Comparison of ENCODE assay signal across 12 cellular contexts in the genomic region with DNA sequence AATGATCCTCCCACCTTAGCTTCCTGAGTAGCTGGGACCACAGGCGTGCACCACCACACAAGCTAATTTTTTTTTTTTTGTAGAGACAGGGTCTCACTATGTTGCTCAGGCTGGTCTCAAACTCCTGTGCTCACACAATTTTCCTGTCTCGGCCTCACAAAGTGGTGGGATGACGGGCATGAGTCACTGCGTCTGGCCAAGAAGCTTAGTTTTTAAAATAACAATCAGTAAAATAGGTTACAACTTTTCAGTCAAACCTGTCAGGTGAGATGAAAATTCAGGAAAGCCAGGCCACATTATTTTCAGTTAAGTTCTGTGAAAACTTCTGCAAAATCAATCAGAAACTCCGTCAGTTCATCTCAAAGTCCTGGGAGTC. TPM values are rescaled to one million over a fixed set of nuclear protein-coding genes. Genes with fewer than 3 reads are reported as not detected.
DNase-seq lines count a peak whose midpoint lies in the region; TF ChIP-seq lines count a peak whose summit lies in the region.
"Had no signal": no experiment of that assay in that cellular context is flagged by ENCODE, and none has a peak within 500 bp of the region (broad histone marks: within the 10 kb centered on the region; RNA-seq: fewer than 3 reads in every experiment).

No MANE protein-coding gene starts in this region.

- peak overlapping the region; percentile 52 for H3K27ac ChIP-seq in muscle layer of duodenum (ENCODE audit: low read length)
- peak overlapping the region; percentile 31 for H3K27ac ChIP-seq in thymus (ENCODE audit: low read depth)
- no peak overlapping the region for H3K27ac ChIP-seq in CD4-positive, alpha-beta memory T cell (ENCODE audit: low read depth, low read length)

- no peaks in the 10 kb centered on the region for H3K36me3 Mint-ChIP-seq in CD4-positive, alpha-beta memory T cell
- H3K36me3 Mint-ChIP-seq: activated naive CD8-positive, alpha-beta T cell treated with anti-CD3 and anti-CD28 coated beads, Interleukin-2, amount 10 ng/mL, durations not matched to agents 7 days and 5 days had no signal

- H3K27me3 ChIP-seq in muscle layer of duodenum (ENCODE audit: low read depth, low read length) (no peaks in the 10 kb centered on the region), thymus (ENCODE audit: control insufficient read depth, insufficient read depth) (no peaks in the 10 kb centered on the region)
- H3K27me3 ChIP-seq in CD4-positive, alpha-beta memory T cell (ENCODE audit: insufficient read depth, low read length), result no peaks in the 10 kb centered on the region

- H3K27ac Mint-ChIP-seq in CD4-positive, alpha-beta memory T cell, result no peak overlapping the region
- H3K27ac Mint-ChIP-seq: activated naive CD8-positive, alpha-beta T cell treated with anti-CD3 and anti-CD28 coated beads, Interleukin-2, amount 10 ng/mL, durations not matched to agents 7 days and 5 days had no signal

- no peak for TF ChIP-seq CTCF in epithelial cell of esophagus (IDR thresholded peaks at IDR 0.05; ENCODE audit: insufficient read depth, low read depth, low read length, missing control alignments)

- POLR2A ChIA-PET in CD4-positive, alpha-beta memory T cell (lab: Charles Lee; ENCODE audit: partially characterized antibody), result no interaction called here

- H3K4me1 Mint-ChIP-seq in CD4-positive, alpha-beta memory T cell, result no peaks in the 10 kb centered on the region
- H3K4me1 Mint-ChIP-seq: activated naive CD8-positive, alpha-beta T cell treated with anti-CD3 and anti-CD28 coated beads, Interleukin-2, amount 10 ng/mL, durations not matched to agents 7 days and 5 days had no signal

- H3K9me3 ChIP-seq in muscle layer of duodenum (ENCODE audit: control insufficient read depth in 1 of 2, low read length in 2 of 2), result no peaks in the 10 kb centered on the region
- H3K9me3 ChIP-seq in thymus (ENCODE audit: control insufficient read depth), result no peaks in the 10 kb centered on the region
- H3K9me3 ChIP-seq in CD4-positive, alpha-beta memory T cell (ENCODE audit: control insufficient read depth in 1 of 2, low read length in 2 of 2), result no peaks in the 10 kb centered on the region

- no peaks in the 10 kb centered on the region for H3K9me3 Mint-ChIP-seq in CD4-positive, alpha-beta memory T cell
- H3K9me3 Mint-ChIP-seq: activated naive CD8-positive, alpha-beta T cell treated with anti-CD3 and anti-CD28 coated beads, Interleukin-2, amount 10 ng/mL, durations not matched to agents 7 days and 5 days had no signal

- H3K4me3 ChIP-seq in epithelial cell of esophagus (ENCODE audit: low read length), result no peak overlapping the region
- H3K4me3 ChIP-seq in muscle layer of duodenum (ENCODE audit: low read depth in 1 of 2, low read length in 2 of 2), result no peak overlapping the region
- no peak overlapping the region for H3K4me3 ChIP-seq in thymus (ENCODE audit: low read length)
- H3K4me3 ChIP-seq in CD4-positive, alpha-beta memory T cell (ENCODE audit: low read length in 2 of 2), result no peak overlapping the region

- no peaks in the 10 kb centered on the region for H3K36me3 ChIP-seq in muscle layer of duodenum (ENCODE audit: control insufficient read depth in 1 of 2, insufficient read depth in 2 of 2, low read length in 2 of 2)
- no peaks in the 10 kb centered on the region for H3K36me3 ChIP-seq in thymus (ENCODE audit: control insufficient read depth, insufficient read depth)
- no peaks in the 10 kb centered on the region for H3K36me3 ChIP-seq in CD4-positive, alpha-beta memory T cell (ENCODE audit: insufficient read depth, low read length)

- WGBS in thymus, result 75% methylated on average over 5 of the region's 5 CpGs

- CTCF ChIA-PET in CD4-positive, alpha-beta memory T cell (lab: Charles Lee; ENCODE audit: partially characterized antibody), result no interaction called here

- H3K4me3 Mint-ChIP-seq in CD4-positive, alpha-beta memory T cell, result no peak overlapping the region
- H3K4me3 Mint-ChIP-seq: activated naive CD8-positive, alpha-beta T cell treated with anti-CD3 and anti-CD28 coated beads, Interleukin-2, amount 10 ng/mL, durations not matched to agents 7 days and 5 days had no signal

- DNase-seq in RPMI7951 (ENCODE audit: low read depth) (peak; percentile 19), epithelial cell of esophagus (ENCODE audit: low read depth) (peak; percentile 57), NCI-H2081 (lab: John Stamatoyannopoulos, UW) (no peak), NCI-H2171 treated with DMSO at 0.1 percent for 48 hours (lab: John Stamatoyannopoulos, UW) (no peak), activated T-cell treated with anti-CD3 and anti-CD28 coated beads for 4 hours (no peak)
- no peak for DNase-seq in CD4-positive, alpha-beta memory T cell
- DNase-seq: activated naive CD8-positive, alpha-beta T cell treated with anti-CD3 and anti-CD28 coated beads, Interleukin-2, amount 10 ng/mL, durations not matched to agents 7 days and 5 days; NCI-H2107; NCI-H524 treated with DMSO at 0.1 percent for 48 hours; stimulated activated CD4-positive, alpha-beta T cell treated with anti-CD3 and anti-CD28 coated beads, Interleukin-4, amount 100 ng/mL, for 24 hours had no signal

- intact Hi-C loops in CD4-positive, alpha-beta memory T cell (cut with micrococcal nuclease), result no loop called here

- H3K27me3 Mint-ChIP-seq in CD4-positive, alpha-beta memory T cell, result peaks cover 10 to 13% of the 10 kb centered on the region in 2 donors

- no peaks in the 10 kb centered on the region for H3K4me1 ChIP-seq in muscle layer of duodenum (ENCODE audit: control insufficient read depth in 1 of 2, insufficient read depth in 2 of 2, low read length in 2 of 2)
- H3K4me1 ChIP-seq in thymus (ENCODE audit: control insufficient read depth, insufficient read depth, low read length), result no peaks in the 10 kb centered on the region
- H3K4me1 ChIP-seq in CD4-positive, alpha-beta memory T cell (ENCODE audit: insufficient read depth, low read length), result no peaks in the 10 kb centered on the region

RNA-seq across cellular contexts. Expression of gene FAM241B, which starts 55.4 kb away (rescaled TPM):
- 0.36 TPM in 1 of 2 replicates, not detected in the other for total RNA-seq in RPMI7951 (2014; rRNA removed; shearing (Covaris generic))
- polyA plus RNA-seq in thymus, result 8.3 TPM
- 10 to 100 TPM in 1 of 2 experiments, 1 to 10 TPM in 1; 9.4 to 10.7 TPM for total RNA-seq in CD4-positive, alpha-beta memory T cell
- polyA plus RNA-seq in CD4-positive, alpha-beta memory T cell, result 10 to 100 TPM; 17.3 to 24.9 TPM

Comparison
In these comparisons a context has a peak if more than half of its experiments do, and no peak if none do; other contexts are left out.
1. DNase-seq: peak in RPMI7951 (single experiment) and epithelial cell of esophagus (single experiment); none in NCI-H2081 (0 of 2), NCI-H2171 treated with DMSO at 0.1 percent for 48 hours (single experiment), activated T-cell treated with anti-CD3 and anti-CD28 coated beads for 4 hours (single experiment) and CD4-positive, alpha-beta memory T cell (0 of 5).